ENCODE assay signal across 38 cellular contexts in the genomic region with DNA sequence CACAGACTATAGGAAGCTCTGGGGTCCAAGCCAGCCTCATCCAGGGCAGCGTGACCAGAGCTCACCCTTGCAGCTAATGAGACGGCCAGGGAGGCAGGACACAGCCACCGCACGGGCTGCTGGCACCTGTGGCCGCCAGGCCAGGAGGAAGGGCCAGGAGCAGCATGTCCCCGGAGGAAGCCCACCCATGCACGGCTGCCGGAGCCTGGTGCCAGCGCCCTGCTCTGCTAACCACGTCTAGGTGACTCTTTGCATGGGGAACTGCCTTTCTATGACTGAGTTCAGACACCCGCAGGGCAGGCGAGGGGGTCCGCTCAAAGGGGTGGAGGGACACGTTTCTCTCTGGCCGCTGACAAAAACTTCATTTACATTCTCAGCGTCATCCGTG.
"Had no signal": no experiment of that assay in that cellular context is flagged by ENCODE, and none has a peak within 500 bp of the region (broad histone marks: within the 10 kb centered on the region; RNA-seq: fewer than 3 reads in every experiment).

No MANE protein-coding gene starts in this region.

- H3K36me3 ChIP-seq: cardiac muscle cell had no signal

- DNase-seq: activated B cell treated with CpG ODN at 0.5 μM for 24 hours; activated CD4-positive, alpha-beta memory T cell treated with anti-CD3 and anti-CD28 coated beads for 36 hours; activated CD4-positive, alpha-beta T cell treated with anti-CD3 and anti-CD28 coated beads for 4 hours; activated CD4-positive, alpha-beta T cell treated with anti-CD3 and anti-CD28 coated beads, Interleukin-2, amount 10 ng/mL, durations not matched to agents 24 days and 14 days; activated CD4-positive, alpha-beta T cell treated with anti-CD3 and anti-CD28 coated beads, Interleukin-2, amount 50 U/mL, for 1 hour; activated CD4-positive, alpha-beta T cell treated with anti-CD3 and anti-CD28 coated beads, Interleukin-2, amount 50 U/mL, for 4 hours; activated CD4-positive, CD25-positive, alpha-beta regulatory T cell treated with anti-CD3 and anti-CD28 coated beads, Interleukin-2, amount 50 U/mL, for 72 hours; activated CD8-positive, alpha-beta memory T cell treated with anti-CD3 and anti-CD28 coated beads, Interleukin-2, amount 50 U/mL, for 4 hours; activated CD8-positive, alpha-beta T cell treated with anti-CD3 and anti-CD28 coated beads for 36 hours; activated effector memory CD4-positive, alpha-beta T cell treated with anti-CD3 and anti-CD28 coated beads, Interleukin-2, amount 50 U/mL, for 16 hours; activated naive CD4-positive, alpha-beta T cell treated with anti-CD3 and anti-CD28 coated beads, Interleukin-2, amount 10 ng/mL, durations not matched to agents 7 days and 5 days; activated naive CD4-positive, alpha-beta T cell treated with Interleukin-2 at 50 U/mL for 16 hours; activated naive CD8-positive, alpha-beta T cell treated with anti-CD3 and anti-CD28 coated beads, Interleukin-2, amount 10 ng/mL, durations not matched to agents 7 days and 5 days; activated naive CD8-positive, alpha-beta T cell treated with anti-CD3 and anti-CD28 coated beads, Interleukin-2, amount 50 U/mL, for 24 hours; activated T-cell treated with anti-CD3 and anti-CD28 coated beads for 4 hours; activated T-cell treated with anti-CD3 and anti-CD28 coated beads, Interleukin-2, amount 50 U/mL, for 1 hour; activated T-cell treated with anti-CD3 and anti-CD28 coated beads, Interleukin-2, amount 50 U/mL, for 4 hours; activated T-cell treated with anti-CD3 and anti-CD28 coated beads, Interleukin-2, amount 50 U/mL, for 72 hours; amygdala; anterior cingulate cortex; caudate nucleus; cerebellar nuclear complex; T-helper 1 cell; T-helper 2 cell; T-helper 9 cell had no signal

- H3K4me3 Mint-ChIP-seq: activated B cell treated with CpG ODN at 0.5 μM for 24 hours; activated CD4-positive, alpha-beta memory T cell treated with anti-CD3 and anti-CD28 coated beads for 36 hours; activated CD4-positive, alpha-beta T cell treated with anti-CD3 and anti-CD28 coated beads, Interleukin-2, amount 10 ng/mL, durations not matched to agents 24 days and 14 days; activated CD8-positive, alpha-beta T cell treated with anti-CD3 and anti-CD28 coated beads for 36 hours; activated naive CD4-positive, alpha-beta T cell treated with anti-CD3 and anti-CD28 coated beads, Interleukin-2, amount 10 ng/mL, durations not matched to agents 7 days and 5 days; activated naive CD4-positive, alpha-beta T cell treated with anti-CD3 and anti-CD28 coated beads, Interleukin-2, amount 50 U/mL, for 24 hours; activated naive CD8-positive, alpha-beta T cell; activated naive CD8-positive, alpha-beta T cell treated with anti-CD3 and anti-CD28 coated beads, Interleukin-2, amount 10 ng/mL, durations not matched to agents 7 days and 5 days; activated naive CD8-positive, alpha-beta T cell treated with anti-CD3 and anti-CD28 coated beads, Interleukin-2, amount 50 U/mL, for 24 hours; activated T-cell treated with anti-CD3 and anti-CD28 coated beads, Interleukin-2, amount 50 U/mL, for 4 hours; activated T-cell treated with anti-CD3 and anti-CD28 coated beads, Interleukin-2, amount 50 U/mL, for 72 hours; activated T-helper 1 cell treated with anti-CD3 and anti-CD28 coated beads, Interleukin-12 subunit alpha, Interleukin-12 subunit beta, Interleukin-2, Interleukin-4 antibody, amounts not matched to agents 30 ng/mL and 10 ng/mL and 1 ng/mL, durations not matched to agents 14 hours and 24 hours and 36 hours; activated T-helper 17 cell treated with anti-CD3 and anti-CD28 coated beads, Interleukin-2, amount 50 U/mL, for 72 hours; brain; central memory CD8-positive, alpha-beta T cell; T-helper 1 cell treated with Interleukin-12 subunit alpha and Interleukin-12 subunit beta and Interleukin-4 antibody, amounts not matched to agents 30 μg/mL and 1 μg/mL, for 36 hours; T-helper 2 cell treated with Interferon-gamma antibody and Interleukin-4, amounts not matched to agents 5 μg/mL and 100 μg/mL, for 36 hours had no signal

- H3K36me3 Mint-ChIP-seq: activated CD4-positive, alpha-beta memory T cell treated with anti-CD3 and anti-CD28 coated beads for 36 hours; activated naive CD4-positive, alpha-beta T cell treated with anti-CD3 and anti-CD28 coated beads, Interleukin-2, amount 10 ng/mL, durations not matched to agents 7 days and 5 days; activated naive CD4-positive, alpha-beta T cell treated with anti-CD3 and anti-CD28 coated beads, Interleukin-2, amount 50 U/mL, for 24 hours; activated naive CD8-positive, alpha-beta T cell; activated naive CD8-positive, alpha-beta T cell treated with anti-CD3 and anti-CD28 coated beads, Interleukin-2, amount 10 ng/mL, durations not matched to agents 7 days and 5 days; brain had no signal

- H3K4me3 ChIP-seq: ascending aorta, cardiac muscle cell had no signal

- H3K9me3 ChIP-seq: ascending aorta had no signal

- H3K9me3 Mint-ChIP-seq: activated B cell treated with CpG ODN at 0.5 μM for 24 hours; activated CD4-positive, alpha-beta memory T cell treated with anti-CD3 and anti-CD28 coated beads for 36 hours; activated CD4-positive, alpha-beta T cell treated with anti-CD3 and anti-CD28 coated beads, Interleukin-2, amount 10 ng/mL, durations not matched to agents 24 days and 14 days; activated CD8-positive, alpha-beta T cell treated with anti-CD3 and anti-CD28 coated beads for 36 hours; activated naive CD4-positive, alpha-beta T cell treated with anti-CD3 and anti-CD28 coated beads, Interleukin-2, amount 10 ng/mL, durations not matched to agents 7 days and 5 days; activated naive CD4-positive, alpha-beta T cell treated with anti-CD3 and anti-CD28 coated beads, Interleukin-2, amount 50 U/mL, for 24 hours; activated naive CD8-positive, alpha-beta T cell treated with anti-CD3 and anti-CD28 coated beads, Interleukin-2, amount 10 ng/mL, durations not matched to agents 7 days and 5 days; activated naive CD8-positive, alpha-beta T cell treated with anti-CD3 and anti-CD28 coated beads, Interleukin-2, amount 50 U/mL, for 24 hours; activated T-cell treated with anti-CD3 and anti-CD28 coated beads, Interleukin-2, amount 50 U/mL, for 4 hours; activated T-cell treated with anti-CD3 and anti-CD28 coated beads, Interleukin-2, amount 50 U/mL, for 72 hours; activated T-helper 1 cell treated with anti-CD3 and anti-CD28 coated beads, Interleukin-12 subunit alpha, Interleukin-12 subunit beta, Interleukin-2, Interleukin-4 antibody, amounts not matched to agents 30 ng/mL and 10 ng/mL and 1 ng/mL, durations not matched to agents 14 hours and 24 hours and 36 hours; activated T-helper 17 cell treated with anti-CD3 and anti-CD28 coated beads, Interleukin-2, amount 50 U/mL, for 72 hours; brain; central memory CD8-positive, alpha-beta T cell; T-helper 1 cell treated with Interleukin-12 subunit alpha and Interleukin-12 subunit beta and Interleukin-4 antibody, amounts not matched to agents 30 μg/mL and 1 μg/mL, for 36 hours; T-helper 2 cell treated with Interferon-gamma antibody and Interleukin-4, amounts not matched to agents 5 μg/mL and 100 μg/mL, for 36 hours had no signal

- FAIRE-seq: bronchial epithelial cell, TTC549 had no signal

- H3K27me3 Mint-ChIP-seq: activated B cell treated with CpG ODN at 0.5 μM for 24 hours; activated CD4-positive, alpha-beta memory T cell treated with anti-CD3 and anti-CD28 coated beads for 36 hours; activated CD4-positive, alpha-beta T cell treated with anti-CD3 and anti-CD28 coated beads, Interleukin-2, amount 10 ng/mL, durations not matched to agents 24 days and 14 days; activated CD8-positive, alpha-beta T cell treated with anti-CD3 and anti-CD28 coated beads for 36 hours; activated naive CD4-positive, alpha-beta T cell treated with anti-CD3 and anti-CD28 coated beads, Interleukin-2, amount 10 ng/mL, durations not matched to agents 7 days and 5 days; activated naive CD4-positive, alpha-beta T cell treated with anti-CD3 and anti-CD28 coated beads, Interleukin-2, amount 50 U/mL, for 24 hours; activated naive CD8-positive, alpha-beta T cell; activated naive CD8-positive, alpha-beta T cell treated with anti-CD3 and anti-CD28 coated beads, Interleukin-2, amount 10 ng/mL, durations not matched to agents 7 days and 5 days; activated naive CD8-positive, alpha-beta T cell treated with anti-CD3 and anti-CD28 coated beads, Interleukin-2, amount 50 U/mL, for 24 hours; activated T-helper 17 cell treated with anti-CD3 and anti-CD28 coated beads, Interleukin-2, amount 50 U/mL, for 72 hours; brain; central memory CD8-positive, alpha-beta T cell had no signal

- H3K27ac ChIP-seq: ascending aorta, cardiac muscle cell, VCaP had no signal

- H3K4me1 ChIP-seq: ascending aorta had no signal

- ATAC-seq: activated CD8-positive, alpha-beta T cell treated with anti-CD3 and anti-CD28 coated beads for 36 hours; activated naive CD8-positive, alpha-beta T cell treated with anti-CD3 and anti-CD28 coated beads, Interleukin-2, amount 50 U/mL, for 24 hours; activated T-cell treated with anti-CD3 and anti-CD28 coated beads, Interleukin-2, amount 50 U/mL, for 4 hours; activated T-cell treated with anti-CD3 and anti-CD28 coated beads, Interleukin-2, amount 50 U/mL, for 72 hours; activated T-helper 17 cell treated with anti-CD3 and anti-CD28 coated beads, Interleukin-2, amount 50 U/mL, for 72 hours had no signal

- H3K27ac Mint-ChIP-seq: activated B cell treated with CpG ODN at 0.5 μM for 24 hours; activated CD4-positive, alpha-beta memory T cell treated with anti-CD3 and anti-CD28 coated beads for 36 hours; activated CD4-positive, alpha-beta T cell treated with anti-CD3 and anti-CD28 coated beads, Interleukin-2, amount 10 ng/mL, durations not matched to agents 24 days and 14 days; activated CD8-positive, alpha-beta T cell treated with anti-CD3 and anti-CD28 coated beads for 36 hours; activated naive CD4-positive, alpha-beta T cell treated with anti-CD3 and anti-CD28 coated beads, Interleukin-2, amount 10 ng/mL, durations not matched to agents 7 days and 5 days; activated naive CD4-positive, alpha-beta T cell treated with anti-CD3 and anti-CD28 coated beads, Interleukin-2, amount 50 U/mL, for 24 hours; activated naive CD8-positive, alpha-beta T cell; activated naive CD8-positive, alpha-beta T cell treated with anti-CD3 and anti-CD28 coated beads, Interleukin-2, amount 10 ng/mL, durations not matched to agents 7 days and 5 days; activated naive CD8-positive, alpha-beta T cell treated with anti-CD3 and anti-CD28 coated beads, Interleukin-2, amount 50 U/mL, for 24 hours; activated T-cell treated with anti-CD3 and anti-CD28 coated beads, Interleukin-2, amount 50 U/mL, for 72 hours; activated T-helper 1 cell treated with anti-CD3 and anti-CD28 coated beads, Interleukin-12 subunit alpha, Interleukin-12 subunit beta, Interleukin-2, Interleukin-4 antibody, amounts not matched to agents 30 ng/mL and 10 ng/mL and 1 ng/mL, durations not matched to agents 14 hours and 24 hours and 36 hours; activated T-helper 17 cell treated with anti-CD3 and anti-CD28 coated beads, Interleukin-2, amount 50 U/mL, for 72 hours; brain; T-helper 1 cell treated with Interleukin-12 subunit alpha and Interleukin-12 subunit beta and Interleukin-4 antibody, amounts not matched to agents 30 μg/mL and 1 μg/mL, for 36 hours; T-helper 2 cell treated with Interferon-gamma antibody and Interleukin-4, amounts not matched to agents 5 μg/mL and 100 μg/mL, for 36 hours had no signal

- H3K4me1 Mint-ChIP-seq: activated CD4-positive, alpha-beta T cell treated with anti-CD3 and anti-CD28 coated beads, Interleukin-2, amount 10 ng/mL, durations not matched to agents 24 days and 14 days; activated naive CD4-positive, alpha-beta T cell treated with anti-CD3 and anti-CD28 coated beads, Interleukin-2, amount 10 ng/mL, durations not matched to agents 7 days and 5 days; activated naive CD4-positive, alpha-beta T cell treated with anti-CD3 and anti-CD28 coated beads, Interleukin-2, amount 50 U/mL, for 24 hours; activated naive CD8-positive, alpha-beta T cell treated with anti-CD3 and anti-CD28 coated beads, Interleukin-2, amount 10 ng/mL, durations not matched to agents 7 days and 5 days; activated naive CD8-positive, alpha-beta T cell treated with anti-CD3 and anti-CD28 coated beads, Interleukin-2, amount 50 U/mL, for 24 hours; activated T-helper 17 cell treated with anti-CD3 and anti-CD28 coated beads, Interleukin-2, amount 50 U/mL, for 72 hours; central memory CD8-positive, alpha-beta T cell had no signal

- H3K27me3 ChIP-seq: ascending aorta, cardiac muscle cell had no signal
